ENCODE assay signal across 25 cellular contexts in the genomic region with DNA sequence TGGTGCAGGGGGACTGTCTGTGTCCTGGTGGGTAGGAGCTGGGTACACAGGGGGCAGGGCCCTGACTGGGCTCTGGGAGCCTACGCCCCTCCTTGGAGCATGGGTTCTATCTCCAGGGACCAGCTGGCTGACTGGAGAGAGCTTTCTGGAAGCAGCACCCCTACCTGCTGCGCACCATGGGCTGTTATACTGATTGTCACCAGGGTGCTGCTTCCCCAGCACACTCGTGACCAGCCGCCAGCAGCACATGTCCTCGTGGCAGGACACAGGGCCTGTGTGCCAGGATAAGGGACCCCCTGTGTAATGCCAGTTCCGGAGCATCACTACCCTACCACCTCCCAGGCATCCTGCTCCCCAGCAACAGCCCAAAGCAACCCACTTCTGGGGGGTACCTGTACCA.
"Had no signal": no experiment of that assay in that cellular context is flagged by ENCODE, and none has a peak within 500 bp of the region (broad histone marks: within the 10 kb centered on the region; RNA-seq: fewer than 3 reads in every experiment).

No MANE protein-coding gene starts in this region.

- ATAC-seq: activated CD4-positive, alpha-beta T cell treated with anti-CD3 and anti-CD28 coated beads for 36 hours; body of pancreas; foreskin keratinocyte; heart right ventricle; left ventricle myocardium superior; mucosa of descending colon; natural killer cell treated with Interleukin-12 subunit alpha and Interleukin-12 subunit beta and Interleukin-15 and Interleukin-18, amount 100 ng/mL, for 72 hours; stimulated activated naive B cell treated with anti-CD40 and anti-IgM and Interleukin-4, amounts not matched to agents 10 μg/mL and 1 μg/mL and 100 μg/mL, for 72 hours had no signal

- H3K36me3 ChIP-seq: cardiac muscle cell, esophagus muscularis mucosa, heart right ventricle, neutrophil, stomach, transverse colon had no signal

- H3K4me2 ChIP-seq: smooth muscle cell had no signal

- H3K27me3 ChIP-seq: body of pancreas, cardiac muscle cell, foreskin keratinocyte, testis, transverse colon had no signal

- DNase-seq: activated CD4-positive, alpha-beta T cell treated with anti-CD3 and anti-CD28 coated beads for 36 hours; activated CD4-positive, alpha-beta T cell treated with anti-CD3 and anti-CD28 coated beads, Interleukin-2, amount 50 U/mL, for 4 hours; activated CD4-positive, CD25-positive, alpha-beta regulatory T cell; activated CD8-positive, alpha-beta memory T cell treated with anti-CD3 and anti-CD28 coated beads for 24 hours; activated effector memory CD4-positive, alpha-beta T cell treated with Interleukin-2 at 50 U/mL for 16 hours; activated naive CD4-positive, alpha-beta T cell treated with Interleukin-2 at 50 U/mL for 16 hours; aorta; body of pancreas; cortex of kidney; endodermal cell; foreskin keratinocyte; heart right ventricle; left ventricle myocardium superior; mucosa of descending colon; stimulated activated CD4-positive, alpha-beta T cell treated with anti-CD3 and anti-CD28 coated beads, Interleukin-15, amount 100 ng/mL, for 24 hours; stimulated activated CD4-positive, alpha-beta T cell treated with anti-CD3 and anti-CD28 coated beads, Interleukin-2, amount 100 ng/mL, for 24 hours; stimulated activated naive B cell treated with anti-CD40 and anti-IgM and Interleukin-4, amounts not matched to agents 10 μg/mL and 1 μg/mL and 100 μg/mL, for 72 hours; stomach; testis; transverse colon had no signal

- H3K4me3 ChIP-seq: body of pancreas, cardiac muscle cell, esophagus muscularis mucosa, heart right ventricle, mucosa of descending colon, smooth muscle cell, stomach, testis, transverse colon had no signal

- H3K27ac ChIP-seq: body of pancreas, cardiac muscle cell, esophagus muscularis mucosa, foreskin keratinocyte, heart right ventricle, neutrophil, stomach, testis, transverse colon had no signal

- H3K9me3 ChIP-seq: body of pancreas, esophagus muscularis mucosa, heart right ventricle, mucosa of descending colon, neutrophil, stomach, testis, transverse colon had no signal
